8 cellular contexts compared by ENCODE assay signal in genomic region chr17:66717680-66718079, GRCh38.
DNase-seq lines count a peak whose midpoint lies in the region; ATAC-seq and FAIRE-seq lines count a peak whose summit lies in the region.

No MANE protein-coding gene starts in this region.

- FAIRE-seq in GM18507 (lab: Jason Lieb, UNC): peak; percentile 94

- peaks cover 6% of the 10 kb centered on the region for H3K4me1 Mint-ChIP-seq in activated T-helper 17 cell treated with anti-CD3 and anti-CD28 coated beads, Interleukin-2, amount 50 U/mL, for 72 hours

- H3K4me3 ChIP-seq in right cardiac atrium (ENCODE audit: low read length): no peak overlapping the region

- no peaks in the 10 kb centered on the region for H3K27me3 Mint-ChIP-seq in activated T-helper 17 cell treated with anti-CD3 and anti-CD28 coated beads, Interleukin-2, amount 50 U/mL, for 72 hours

- WGBS in right cardiac atrium: 91% methylated on average over 8 of the region's 8 CpGs

- no peaks in the 10 kb centered on the region for H3K9me3 Mint-ChIP-seq in activated T-helper 17 cell treated with anti-CD3 and anti-CD28 coated beads, Interleukin-2, amount 50 U/mL, for 72 hours

- DNase-seq in GM18507 (ENCODE audit: extremely low spot score, insufficient read length, low read depth) (peak; percentile 67), HPDE6-E6E7 (ENCODE audit: extremely low spot score) (peak; percentile 74), iPS-NIHi7 (ENCODE audit: extremely low spot score) (peak; percentile 43), right cardiac atrium (no peak), nucleus accumbens (lab: John Stamatoyannopoulos, UW) (no peak)
- DNase-seq in NK-92 treated with Interleukin-12 subunit alpha and Interleukin-12 subunit beta, amount 100 ng/mL, for 24 hours (lab: John Stamatoyannopoulos, UW): no peak

- no peaks in the 10 kb centered on the region for H3K9me3 ChIP-seq in right cardiac atrium (ENCODE audit: control insufficient read depth, low read length)

- no peaks in the 10 kb centered on the region for H3K27me3 ChIP-seq in right cardiac atrium (ENCODE audit: control insufficient read depth, insufficient read depth)

- H3K4me1 ChIP-seq in right cardiac atrium (ENCODE audit: control insufficient read depth, insufficient read depth, low read length): no peaks in the 10 kb centered on the region

- H3K36me3 Mint-ChIP-seq in activated T-helper 17 cell treated with anti-CD3 and anti-CD28 coated beads, Interleukin-2, amount 50 U/mL, for 72 hours (ENCODE audit: low read depth): peaks cover 27% of the 10 kb centered on the region

- H3K4me3 Mint-ChIP-seq in activated T-helper 17 cell treated with anti-CD3 and anti-CD28 coated beads, Interleukin-2, amount 50 U/mL, for 72 hours: no peak overlapping the region

- intact Hi-C loops in right cardiac atrium (cut with DNase I): loop anchor here in 1 of 4 donors (10.0 kb wide), 1 partner anchor 577 kb away; no protein-coding TSS in a partner anchor

- ATAC-seq in GM21529 (IDR thresholded peaks at IDR 0.05; ENCODE audit: unreplicated experiment) (peak; percentile 58), right cardiac atrium (no peak)
- ATAC-seq in activated T-helper 17 cell treated with anti-CD3 and anti-CD28 coated beads, Interleukin-2, amount 50 U/mL, for 72 hours (replicated peaks): no peak

- no peak overlapping the region for H3K27ac Mint-ChIP-seq in activated T-helper 17 cell treated with anti-CD3 and anti-CD28 coated beads, Interleukin-2, amount 50 U/mL, for 72 hours

- H3K27ac ChIP-seq in right cardiac atrium (ENCODE audit: low read length): no peak overlapping the region

Comparison
In these comparisons a context has a peak if more than half of its experiments do, and no peak if none do; other contexts are left out.
1. DNase-seq: peak in GM18507 (single experiment), HPDE6-E6E7 (single experiment) and iPS-NIHi7 (single experiment); none in right cardiac atrium (0 of 3), NK-92 treated with Interleukin-12 subunit alpha and Interleukin-12 subunit beta, amount 100 ng/mL, for 24 hours (single experiment) and nucleus accumbens (0 of 56).